In the genomic region with DNA sequence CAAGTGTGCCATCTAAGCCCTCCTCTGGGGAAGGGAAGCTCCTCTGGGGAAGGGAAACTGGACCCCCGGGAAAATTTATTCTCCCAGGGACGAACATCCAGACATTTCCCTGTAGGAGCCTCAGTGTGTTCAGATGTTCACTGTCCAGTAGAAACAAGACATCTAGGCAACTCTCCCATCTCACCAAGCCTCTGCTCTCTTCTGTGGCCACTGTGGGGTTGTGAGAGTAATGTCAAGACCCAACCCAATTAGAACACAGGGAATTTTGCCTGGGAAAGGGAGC, we compare ENCODE assay signal across 21 cellular contexts. TPM values are rescaled to one million over a fixed set of nuclear protein-coding genes. Genes with fewer than 3 reads are reported as not detected.
DNase-seq lines count a peak whose midpoint lies in the region; ATAC-seq and TF ChIP-seq lines count a peak whose summit lies in the region.
"Had no signal": no experiment of that assay in that cellular context is flagged by ENCODE, and none has a peak within 500 bp of the region (broad histone marks: within the 10 kb centered on the region; RNA-seq: fewer than 3 reads in every experiment).

No MANE protein-coding gene starts in this region.

- no peak overlapping the region for H3K4me3 Mint-ChIP-seq in activated T-cell treated with anti-CD3 and anti-CD28 coated beads, Interleukin-2, amount 50 U/mL, for 24 hours
- H3K4me3 Mint-ChIP-seq in mesothelial cell of epicardium = no peak overlapping the region
- H3K4me3 Mint-ChIP-seq in WTC11 = no peak overlapping the region
- H3K4me3 Mint-ChIP-seq: HFFc6 had no signal

- POLR2A ChIA-PET in WTC11 (lab: Charles Lee) (no interaction called here), GM10248 (lab: Yijun Ruan, JAX) (no interaction called here)

- H3K27me3 ChIP-seq in RWPE2 (ENCODE audit: insufficient read depth, poor library complexity, severe bottlenecking) (peaks cover 38% of the 10 kb centered on the region), tibial artery (no peaks in the 10 kb centered on the region)

- H3K9me3 Mint-ChIP-seq in activated T-cell treated with anti-CD3 and anti-CD28 coated beads, Interleukin-2, amount 50 U/mL, for 24 hours = peaks cover 5% of the 10 kb centered on the region
- H3K9me3 Mint-ChIP-seq in mesothelial cell of epicardium (peaks cover 5% of the 10 kb centered on the region), WTC11 (no peaks in the 10 kb centered on the region; the same call in 1 of the 2 replicates)
- H3K9me3 Mint-ChIP-seq: HFFc6 had no signal

- no peak overlapping the region for H3K27ac Mint-ChIP-seq in activated T-cell treated with anti-CD3 and anti-CD28 coated beads, Interleukin-2, amount 50 U/mL, for 24 hours
- H3K27ac Mint-ChIP-seq in mesothelial cell of epicardium (peak overlapping the region; percentile 39), WTC11 (no peak overlapping the region)
- H3K27ac Mint-ChIP-seq: HFFc6 had no signal

- H3K36me3 ChIP-seq in RWPE2 (ENCODE audit: low read depth) = no peaks in the 10 kb centered on the region
- no peaks in the 10 kb centered on the region for H3K36me3 ChIP-seq in tibial artery
- H3K36me3 ChIP-seq: Peyer's patch, SJSA1 had no signal

- H3K27me3 Mint-ChIP-seq in activated T-cell treated with anti-CD3 and anti-CD28 coated beads, Interleukin-2, amount 50 U/mL, for 24 hours = peaks cover 50% of the 10 kb centered on the region
- no peaks in the 10 kb centered on the region for H3K27me3 Mint-ChIP-seq in mesothelial cell of epicardium (ENCODE audit: low read depth)
- no peaks in the 10 kb centered on the region for H3K27me3 Mint-ChIP-seq in WTC11 (ENCODE audit: low read depth)

- DNase-seq in activated T-cell treated with anti-CD3 and anti-CD28 coated beads, Interleukin-2, amount 50 U/mL, for 48 hours = peak; percentile 7 to 12
- DNase-seq in activated T-cell treated with anti-CD3 and anti-CD28 coated beads, Interleukin-2, amount 50 U/mL, for 24 hours = no peak
- DNase-seq in RWPE2 (ENCODE audit: low spot score) (peak; percentile 20), mesothelial cell of epicardium (ENCODE audit: low spot score in 2 of 2, unreplicated experiment in 2 of 2) (peak in 1 of 2 experiments; percentile 7), tibial artery (peak in 1 of 2 donors; percentile 40), WTC11 (ENCODE audit: low spot score) (no peak), nucleus accumbens (lab: John Stamatoyannopoulos, UW) (no peak), GM10248 (ENCODE audit: extremely low spot score) (no peak)
- DNase-seq: DMS53, GDM1, H7, NCI-H1092 treated with DMSO at 0.1 percent for 48 hours, NCI-H2029 treated with DMSO at 0.1 percent for 48 hours, NCI-H2171 treated with DMSO at 0.1 percent for 48 hours, NCI-H524 treated with DMSO at 0.1 percent for 48 hours, NCI-H82 had no signal

- no peaks in the 10 kb centered on the region for H3K9me3 ChIP-seq in RWPE2 (ENCODE audit: severe bottlenecking)
- H3K9me3 ChIP-seq in tibial artery = no peaks in the 10 kb centered on the region
- H3K9me3 ChIP-seq: Peyer's patch, SJSA1 had no signal

- ATAC-seq in RWPE2 (ENCODE audit: low read depth) (no peak), WTC11 (no peak)

- peaks cover 27% of the 10 kb centered on the region for H3K4me1 Mint-ChIP-seq in activated T-cell treated with anti-CD3 and anti-CD28 coated beads, Interleukin-2, amount 50 U/mL, for 24 hours (ENCODE audit: low read depth)
- H3K4me1 Mint-ChIP-seq in mesothelial cell of epicardium (peaks cover 29% of the 10 kb centered on the region), WTC11 (peaks cover 44% of the 10 kb centered on the region)

- intact Hi-C loops in tibial artery (cut with DNase I; ENCODE audit: low total_unique reads) = no loop called here

- CTCF ChIA-PET in WTC11 (lab: Charles Lee) (interaction anchor here (1.5 to 2.1 kb wide), 2 partner anchors 37 to 317 kb away, joined by 4 to 8 read pairs; no protein-coding TSS in a partner anchor), GM10248 (lab: Yijun Ruan, JAX) (interaction anchor here (1.1 to 1.4 kb wide), 5 partner anchors 10 to 37 kb away, joined by 3 to 5 read pairs (median 4); no protein-coding TSS in a partner anchor)

- H3K4me3 ChIP-seq in RWPE2 (ENCODE audit: severe bottlenecking) (no peak overlapping the region), tibial artery (no peak overlapping the region)
- H3K4me3 ChIP-seq: Peyer's patch, SJSA1 had no signal

- no peaks in the 10 kb centered on the region for H3K36me3 Mint-ChIP-seq in activated T-cell treated with anti-CD3 and anti-CD28 coated beads, Interleukin-2, amount 50 U/mL, for 24 hours (ENCODE audit: low read depth)
- H3K36me3 Mint-ChIP-seq in mesothelial cell of epicardium = no peaks in the 10 kb centered on the region
- no peaks in the 10 kb centered on the region for H3K36me3 Mint-ChIP-seq in WTC11

- TF ChIP-seq CTCF in RWPE2 (IDR thresholded peaks at IDR 0.05; ENCODE audit: poor library complexity, severe bottlenecking) (no peak), mesothelial cell of epicardium (IDR thresholded peaks at IDR 0.05; ENCODE audit: unreplicated experiment) (no peak), tibial artery (IDR thresholded peaks at IDR 0.05) (no peak), WTC11 (IDR thresholded peaks at IDR 0.05) (no peak), GM10248 (IDR thresholded peaks at IDR 0.05; ENCODE audit: control extremely low read depth, extremely low read depth, low read depth, missing control alignments) (no peak)

- H3K4me1 ChIP-seq in RWPE2 (ENCODE audit: insufficient read depth, poor library complexity, severe bottlenecking) (no peaks in the 10 kb centered on the region), tibial artery (peaks cover 0 to 82% (median 44%) of the 10 kb centered on the region in 4 donors)

- H3K27ac ChIP-seq in RWPE2 (ENCODE audit: poor library complexity, severe bottlenecking) = no peak overlapping the region
- H3K27ac ChIP-seq in tibial artery = peak overlapping the region; percentile 99 to 100
- H3K27ac ChIP-seq: 22Rv1, KMS-11, Peyer's patch, SJSA1 had no signal

TF ChIP-seq in WTC11, 78 proteins besides CTCF, POLR2A, EP300 and RAD21 (continues in another document):
- TF ChIP-seq NFATC4 (CRISPR knock-in tag; IDR thresholded peaks at IDR 0.05) = no peak
- no peak for TF ChIP-seq EMX1 (CRISPR knock-in tag; IDR thresholded peaks at IDR 0.05)
- TF ChIP-seq, protein P1, sequence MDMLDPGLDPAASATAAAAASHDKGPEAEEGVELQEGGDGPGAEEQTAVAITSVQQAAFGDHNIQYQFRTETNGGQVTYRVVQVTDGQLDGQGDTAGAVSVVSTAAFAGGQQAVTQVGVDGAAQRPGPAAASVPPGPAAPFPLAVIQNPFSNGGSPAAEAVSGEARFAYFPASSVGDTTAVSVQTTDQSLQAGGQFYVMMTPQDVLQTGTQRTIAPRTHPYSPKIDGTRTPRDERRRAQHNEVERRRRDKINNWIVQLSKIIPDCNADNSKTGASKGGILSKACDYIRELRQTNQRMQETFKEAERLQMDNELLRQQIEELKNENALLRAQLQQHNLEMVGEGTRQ (CRISPR knock-in tag; IDR thresholded peaks at IDR 0.05) = no peak
- TF ChIP-seq JAZF1 (CRISPR knock-in tag; IDR thresholded peaks at IDR 0.05) = no peak
- no peak for TF ChIP-seq NR3C1 (CRISPR knock-in tag; conservative IDR thresholded peaks at IDR 0.05; ENCODE audit: low read depth)
- TF ChIP-seq, protein P2, sequence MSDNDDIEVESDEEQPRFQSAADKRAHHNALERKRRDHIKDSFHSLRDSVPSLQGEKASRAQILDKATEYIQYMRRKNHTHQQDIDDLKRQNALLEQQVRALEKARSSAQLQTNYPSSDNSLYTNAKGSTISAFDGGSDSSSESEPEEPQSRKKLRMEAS (CRISPR knock-in tag; IDR thresholded peaks at IDR 0.05) = no peak
- TF ChIP-seq ESRRA (CRISPR knock-in tag; IDR thresholded peaks at IDR 0.05; ENCODE audit: borderline replicate concordance) = no peak
- TF ChIP-seq, protein P3, sequence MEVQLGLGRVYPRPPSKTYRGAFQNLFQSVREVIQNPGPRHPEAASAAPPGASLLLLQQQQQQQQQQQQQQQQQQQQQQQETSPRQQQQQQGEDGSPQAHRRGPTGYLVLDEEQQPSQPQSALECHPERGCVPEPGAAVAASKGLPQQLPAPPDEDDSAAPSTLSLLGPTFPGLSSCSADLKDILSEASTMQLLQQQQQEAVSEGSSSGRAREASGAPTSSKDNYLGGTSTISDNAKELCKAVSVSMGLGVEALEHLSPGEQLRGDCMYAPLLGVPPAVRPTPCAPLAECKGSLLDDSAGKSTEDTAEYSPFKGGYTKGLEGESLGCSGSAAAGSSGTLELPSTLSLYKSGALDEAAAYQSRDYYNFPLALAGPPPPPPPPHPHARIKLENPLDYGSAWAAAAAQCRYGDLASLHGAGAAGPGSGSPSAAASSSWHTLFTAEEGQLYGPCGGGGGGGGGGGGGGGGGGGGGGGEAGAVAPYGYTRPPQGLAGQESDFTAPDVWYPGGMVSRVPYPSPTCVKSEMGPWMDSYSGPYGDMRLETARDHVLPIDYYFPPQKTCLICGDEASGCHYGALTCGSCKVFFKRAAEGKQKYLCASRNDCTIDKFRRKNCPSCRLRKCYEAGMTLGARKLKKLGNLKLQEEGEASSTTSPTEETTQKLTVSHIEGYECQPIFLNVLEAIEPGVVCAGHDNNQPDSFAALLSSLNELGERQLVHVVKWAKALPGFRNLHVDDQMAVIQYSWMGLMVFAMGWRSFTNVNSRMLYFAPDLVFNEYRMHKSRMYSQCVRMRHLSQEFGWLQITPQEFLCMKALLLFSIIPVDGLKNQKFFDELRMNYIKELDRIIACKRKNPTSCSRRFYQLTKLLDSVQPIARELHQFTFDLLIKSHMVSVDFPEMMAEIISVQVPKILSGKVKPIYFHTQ (CRISPR knock-in tag; IDR thresholded peaks at IDR 0.05) = no peak
- no peak for TF ChIP-seq ZNF396 (CRISPR knock-in tag; IDR thresholded peaks at IDR 0.05; ENCODE audit: borderline replicate concordance)
- TF ChIP-seq OVOL2 (CRISPR knock-in tag; IDR thresholded peaks at IDR 0.05; ENCODE audit: borderline replicate concordance) = no peak
- TF ChIP-seq, protein P4, sequence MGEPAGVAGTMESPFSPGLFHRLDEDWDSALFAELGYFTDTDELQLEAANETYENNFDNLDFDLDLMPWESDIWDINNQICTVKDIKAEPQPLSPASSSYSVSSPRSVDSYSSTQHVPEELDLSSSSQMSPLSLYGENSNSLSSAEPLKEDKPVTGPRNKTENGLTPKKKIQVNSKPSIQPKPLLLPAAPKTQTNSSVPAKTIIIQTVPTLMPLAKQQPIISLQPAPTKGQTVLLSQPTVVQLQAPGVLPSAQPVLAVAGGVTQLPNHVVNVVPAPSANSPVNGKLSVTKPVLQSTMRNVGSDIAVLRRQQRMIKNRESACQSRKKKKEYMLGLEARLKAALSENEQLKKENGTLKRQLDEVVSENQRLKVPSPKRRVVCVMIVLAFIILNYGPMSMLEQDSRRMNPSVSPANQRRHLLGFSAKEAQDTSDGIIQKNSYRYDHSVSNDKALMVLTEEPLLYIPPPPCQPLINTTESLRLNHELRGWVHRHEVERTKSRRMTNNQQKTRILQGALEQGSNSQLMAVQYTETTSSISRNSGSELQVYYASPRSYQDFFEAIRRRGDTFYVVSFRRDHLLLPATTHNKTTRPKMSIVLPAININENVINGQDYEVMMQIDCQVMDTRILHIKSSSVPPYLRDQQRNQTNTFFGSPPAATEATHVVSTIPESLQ (CRISPR knock-in tag; IDR thresholded peaks at IDR 0.05) = no peak
- TF ChIP-seq NFE2L1 (CRISPR knock-in tag; IDR thresholded peaks at IDR 0.05) = no peak
- no peak for TF ChIP-seq ZNF671 (CRISPR knock-in tag; IDR thresholded peaks at IDR 0.05)

RNA-seq across cellular contexts. Expression of a gene that starts 3.6 kb away (rescaled TPM):
- total RNA-seq in mesothelial cell of epicardium (113 to 118 TPM (median 117 TPM) in 3 replicates), WTC11 (2021) (24.3 to 37.0 TPM (median 34.4 TPM) in 3 replicates)
- total RNA-seq: SJSA1 had no signal

Comparison
In these comparisons a context has a peak if more than half of its experiments do, and no peak if none do; other contexts are left out.
1. DNase-seq: peak in activated T-cell treated with anti-CD3 and anti-CD28 coated beads, Interleukin-2, amount 50 U/mL, for 48 hours (2 of 2) and RWPE2 (single experiment); none in activated T-cell treated with anti-CD3 and anti-CD28 coated beads, Interleukin-2, amount 50 U/mL, for 24 hours (single experiment), WTC11 (single experiment), nucleus accumbens (0 of 56) and GM10248 (single experiment).